1 cellular context compared by ENCODE assay signal in genomic region chr3:119825820-119826219, GRCh38.
TF ChIP-seq lines count a peak whose summit lies in the region.

No MANE protein-coding gene starts in this region.

TF ChIP-seq in HepG2, 621 proteins besides CTCF, POLR2A, EP300 and RAD21 (continued from another document and continues in another):
- no peak for TF ChIP-seq ZNF407 (CRISPR knock-in tag; IDR thresholded peaks at IDR 0.05; ENCODE audit: not compliant biosample characterization)
- TF ChIP-seq ZNF44 (CRISPR knock-in tag; IDR thresholded peaks at IDR 0.05): no peak
- TF ChIP-seq ZHX1 (CRISPR knock-in tag; IDR thresholded peaks at IDR 0.05; ENCODE audit: low read depth): no peak
- no peak for TF ChIP-seq PRMT3 (CRISPR knock-in tag; IDR thresholded peaks at IDR 0.05; ENCODE audit: borderline replicate concordance, low read depth)
- TF ChIP-seq ZSCAN30 (CRISPR knock-in tag; IDR thresholded peaks at IDR 0.05): no peak
- TF ChIP-seq FOXJ3 (CRISPR knock-in tag; IDR thresholded peaks at IDR 0.05; ENCODE audit: borderline replicate concordance): no peak
- no peak for TF ChIP-seq SKIL (CRISPR knock-in tag; IDR thresholded peaks at IDR 0.05; ENCODE audit: borderline replicate concordance)
- TF ChIP-seq ZNF253 (CRISPR knock-in tag; IDR thresholded peaks at IDR 0.05; ENCODE audit: borderline replicate concordance): no peak
- no peak for TF ChIP-seq ZNF672 (CRISPR knock-in tag; IDR thresholded peaks at IDR 0.05)
- no peak for TF ChIP-seq ZMAT3 (CRISPR knock-in tag; conservative IDR thresholded peaks at IDR 0.05)
- no peak for TF ChIP-seq CBX2 (IDR thresholded peaks at IDR 0.05; ENCODE audit: low read depth, low read length)
- no peak for TF ChIP-seq CBX2 (CRISPR knock-in tag; IDR thresholded peaks at IDR 0.05; ENCODE audit: low read depth)
- TF ChIP-seq ZSCAN12 (CRISPR knock-in tag; IDR thresholded peaks at IDR 0.05): no peak
- no peak for TF ChIP-seq FUBP1 (CRISPR knock-in tag; IDR thresholded peaks at IDR 0.05; ENCODE audit: borderline replicate concordance)
- no peak for TF ChIP-seq ZNF878 (CRISPR knock-in tag; IDR thresholded peaks at IDR 0.05)
- no peak for TF ChIP-seq ZNF160 (CRISPR knock-in tag; IDR thresholded peaks at IDR 0.05)
- no peak for TF ChIP-seq CBFB (CRISPR knock-in tag; IDR thresholded peaks at IDR 0.05)
- no peak for TF ChIP-seq GZF1 (CRISPR knock-in tag; IDR thresholded peaks at IDR 0.05)
- TF ChIP-seq ZNF530 (CRISPR knock-in tag; IDR thresholded peaks at IDR 0.05; ENCODE audit: low read depth): no peak
- TF ChIP-seq ZNF362 (CRISPR knock-in tag; IDR thresholded peaks at IDR 0.05; ENCODE audit: borderline replicate concordance): no peak
- no peak for TF ChIP-seq CEBPB (IDR thresholded peaks at IDR 0.05; ENCODE audit: borderline replicate concordance, low read depth, low read length)
- no peak for TF ChIP-seq ZNF775 (CRISPR knock-in tag; IDR thresholded peaks at IDR 0.05; ENCODE audit: borderline replicate concordance)
- TF ChIP-seq ZNF142 (CRISPR knock-in tag; IDR thresholded peaks at IDR 0.05): no peak
- no peak for TF ChIP-seq ZNF800 (CRISPR knock-in tag; IDR thresholded peaks at IDR 0.05)
- TF ChIP-seq TEF (CRISPR knock-in tag; IDR thresholded peaks at IDR 0.05): no peak
- no peak for TF ChIP-seq PLSCR1 (CRISPR knock-in tag; IDR thresholded peaks at IDR 0.05; ENCODE audit: borderline replicate concordance)
- no peak for TF ChIP-seq TMF1 (CRISPR knock-in tag; IDR thresholded peaks at IDR 0.05; ENCODE audit: low read depth)
- no peak for TF ChIP-seq ZNF572 (CRISPR knock-in tag; IDR thresholded peaks at IDR 0.05)
- TF ChIP-seq KLF15 (CRISPR knock-in tag; IDR thresholded peaks at IDR 0.05; ENCODE audit: borderline replicate concordance): no peak
